ENCODE assay signal across 1 cellular context in the genomic region with DNA sequence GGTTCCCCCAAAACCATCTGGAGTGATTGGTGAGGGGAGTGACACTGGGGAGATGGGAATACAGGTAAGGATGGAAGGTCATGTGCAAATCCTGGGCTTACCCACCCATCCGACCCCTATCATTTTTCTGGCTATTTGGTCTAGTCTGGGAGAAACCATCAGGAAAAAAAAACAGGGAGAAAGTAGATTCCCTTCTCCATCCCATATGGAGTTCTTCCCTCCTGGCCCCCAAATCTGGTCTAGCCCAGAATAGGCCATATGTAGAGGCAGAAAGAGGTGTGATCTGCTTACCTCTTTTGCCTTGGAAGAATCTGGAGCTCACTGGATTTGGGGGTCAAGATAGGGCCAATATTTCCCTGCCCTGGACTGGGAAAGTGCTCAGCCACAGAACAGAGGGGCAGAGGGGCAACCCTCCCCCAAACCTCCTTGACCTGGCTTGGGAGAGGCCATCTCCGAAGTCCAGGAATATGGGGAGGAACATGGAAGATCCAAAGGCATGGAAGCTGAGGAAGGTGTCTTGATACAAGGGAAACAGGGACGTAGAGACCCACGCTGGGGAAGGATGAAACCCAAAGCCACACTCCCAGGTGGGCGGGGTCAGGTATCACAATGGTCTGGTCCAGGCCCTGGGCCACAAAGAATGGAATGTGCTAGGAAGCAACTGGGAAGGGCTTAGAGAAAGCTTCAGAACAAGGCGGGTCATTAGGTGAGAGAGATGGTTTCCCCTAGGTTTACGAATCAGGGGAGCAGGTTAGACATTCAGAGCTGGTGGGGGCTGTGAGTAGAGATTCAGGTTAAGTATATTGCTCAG.
TF ChIP-seq lines count a peak whose summit lies in the region.

No MANE protein-coding gene starts in this region.

TF ChIP-seq in K562, 482 proteins besides CTCF, POLR2A, EP300 and RAD21:
- TF ChIP-seq BCL6 (CRISPR knock-in tag; IDR thresholded peaks at IDR 0.05): no peak
- TF ChIP-seq, protein P1, sequence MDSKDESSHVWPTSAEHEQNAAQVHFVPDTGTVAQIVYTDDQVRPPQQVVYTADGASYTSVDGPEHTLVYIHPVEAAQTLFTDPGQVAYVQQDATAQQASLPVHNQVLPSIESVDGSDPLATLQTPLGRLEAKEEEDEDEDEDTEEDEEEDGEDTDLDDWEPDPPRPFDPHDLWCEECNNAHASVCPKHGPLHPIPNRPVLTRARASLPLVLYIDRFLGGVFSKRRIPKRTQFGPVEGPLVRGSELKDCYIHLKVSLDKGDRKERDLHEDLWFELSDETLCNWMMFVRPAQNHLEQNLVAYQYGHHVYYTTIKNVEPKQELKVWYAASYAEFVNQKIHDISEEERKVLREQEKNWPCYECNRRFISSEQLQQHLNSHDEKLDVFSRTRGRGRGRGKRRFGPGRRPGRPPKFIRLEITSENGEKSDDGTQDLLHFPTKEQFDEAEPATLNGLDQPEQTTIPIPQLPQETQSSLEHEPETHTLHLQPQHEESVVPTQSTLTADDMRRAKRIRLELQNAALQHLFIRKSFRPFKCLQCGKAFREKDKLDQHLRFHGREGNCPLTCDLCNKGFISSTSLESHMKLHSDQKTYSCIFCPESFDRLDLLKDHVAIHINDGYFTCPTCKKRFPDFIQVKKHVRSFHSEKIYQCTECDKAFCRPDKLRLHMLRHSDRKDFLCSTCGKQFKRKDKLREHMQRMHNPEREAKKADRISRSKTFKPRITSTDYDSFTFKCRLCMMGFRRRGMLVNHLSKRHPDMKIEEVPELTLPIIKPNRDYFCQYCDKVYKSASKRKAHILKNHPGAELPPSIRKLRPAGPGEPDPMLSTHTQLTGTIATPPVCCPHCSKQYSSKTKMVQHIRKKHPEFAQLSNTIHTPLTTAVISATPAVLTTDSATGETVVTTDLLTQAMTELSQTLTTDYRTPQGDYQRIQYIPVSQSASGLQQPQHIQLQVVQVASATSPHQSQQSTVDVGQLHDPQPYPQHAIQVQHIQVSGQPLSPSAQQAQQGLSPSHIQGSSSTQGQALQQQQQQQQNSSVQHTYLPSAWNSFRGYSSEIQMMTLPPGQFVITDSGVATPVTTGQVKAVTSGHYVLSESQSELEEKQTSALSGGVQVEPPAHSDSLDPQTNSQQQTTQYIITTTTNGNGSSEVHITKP (IDR thresholded peaks at IDR 0.05; ENCODE audit: partially characterized antibody): peak; percentile 90
TF ChIP-seq in K562: peak in this region for 1.
